Comparison of ENCODE assay signal across 9 cellular contexts in genomic region chr5:125484272-125485002, GRCh38.
A peak's percentile ranks its signal among the peaks of the same experiment; 100 is the strongest.
DNase-seq lines count a peak whose midpoint lies in the region; ATAC-seq, FAIRE-seq and TF ChIP-seq lines count a peak whose summit lies in the region.
"Had no signal": no experiment of that assay in that cellular context is flagged by ENCODE, and none has a peak within 500 bp of the region (broad histone marks: within the 10 kb centered on the region; RNA-seq: fewer than 3 reads in every experiment).

No MANE protein-coding gene starts in this region.

- H3K23ac ChIP-seq in mesenchymal stem cell (ENCODE audit: low read length in 2 of 2), result no peak overlapping the region

- POLR2A ChIA-PET in CD4-positive, alpha-beta T cell (lab: Charles Lee), result no interaction called here

- no peaks in the 10 kb centered on the region for H3K9me3 ChIP-seq in mesenchymal stem cell (ENCODE audit: control insufficient read depth, low read length)
- no peaks in the 10 kb centered on the region for H3K9me3 ChIP-seq in CD4-positive, alpha-beta T cell (ENCODE audit: control insufficient read depth, low read length)

- no peaks in the 10 kb centered on the region for H3K27me3 Mint-ChIP-seq in CD4-positive, alpha-beta T cell

- no peaks in the 10 kb centered on the region for H3K36me3 Mint-ChIP-seq in CD4-positive, alpha-beta T cell (ENCODE audit: low read depth)

- H2AFZ ChIP-seq in mesenchymal stem cell (ENCODE audit: low read depth, low read length), result no peak overlapping the region
- H2AFZ ChIP-seq: parathyroid adenoma had no signal

- no peaks in the 10 kb centered on the region for H3K4me1 Mint-ChIP-seq in CD4-positive, alpha-beta T cell (ENCODE audit: low read depth)

- no peak overlapping the region for H2BK120ac ChIP-seq in mesenchymal stem cell (ENCODE audit: low read depth, low read length)

- 0% methylated on average over 4 of the region's 8 CpGs for WGBS in mesenchymal stem cell

- H3K4me3 ChIP-seq in dorsolateral prefrontal cortex, result peak overlapping the region in 28 of 59 donors; percentile 1 to 39 (median 14)
- H3K4me3 ChIP-seq in mesenchymal stem cell (ENCODE audit: insufficient read depth in 1 of 2, low read depth in 1 of 2, low read length in 2 of 2), result no peak overlapping the region

- CTCF ChIA-PET in CD4-positive, alpha-beta T cell (lab: Charles Lee), result no interaction called here

- H2BK12ac ChIP-seq in mesenchymal stem cell (ENCODE audit: low read length in 2 of 2), result no peak overlapping the region

- no peak overlapping the region for H3K14ac ChIP-seq in mesenchymal stem cell (ENCODE audit: low read length in 2 of 2)

- peak overlapping the region; percentile 75 for H2BK5ac ChIP-seq in mesenchymal stem cell (ENCODE audit: low read depth, low read length, poor library complexity, severe bottlenecking)

- peak overlapping the region; percentile 88 to 99 (median 96) for H3K27ac ChIP-seq in dorsolateral prefrontal cortex
- H3K27ac ChIP-seq in mesenchymal stem cell (ENCODE audit: low read length, poor library complexity, severe bottlenecking), result peak overlapping the region; percentile 98
- H3K27ac ChIP-seq in CD4-positive, alpha-beta T cell (ENCODE audit: low read depth, low read length), result no peak overlapping the region
- H3K27ac ChIP-seq: parathyroid adenoma had no signal

- H3K4me3 Mint-ChIP-seq in CD4-positive, alpha-beta T cell, result no peak overlapping the region

- intact Hi-C loops in dorsolateral prefrontal cortex (cut with DNase I), result loop anchor here (2.0 to 10.0 kb wide), 4 partner anchors 72 to 737 kb away; partner anchors contain the start of gene ZNF608 (in 1 of the 2)
- intact Hi-C loops in CD4-positive, alpha-beta T cell (cut with DNase I, micrococcal nuclease), result no loop called here

- no peaks in the 10 kb centered on the region for H3K27me3 ChIP-seq in dorsolateral prefrontal cortex
- no peaks in the 10 kb centered on the region for H3K27me3 ChIP-seq in mesenchymal stem cell (ENCODE audit: control insufficient read depth in 1 of 2, insufficient read depth in 1 of 2, low read length in 2 of 2)
- H3K27me3 ChIP-seq in CD4-positive, alpha-beta T cell (ENCODE audit: control insufficient read depth, insufficient read depth, low read length), result no peaks in the 10 kb centered on the region

- H3K79me1 ChIP-seq in mesenchymal stem cell (replicated peaks; ENCODE audit: low read length, poor library complexity, severe bottlenecking), result no peaks in the 10 kb centered on the region

- peak; percentile 24 for ATAC-seq in GM19035 (IDR thresholded peaks at IDR 0.05; ENCODE audit: unreplicated experiment)
- no peak for ATAC-seq in CD4-positive, alpha-beta T cell (ENCODE audit: poor library complexity)

- no peak overlapping the region for H2BK15ac ChIP-seq in mesenchymal stem cell (ENCODE audit: low read depth, poor library complexity, severe bottlenecking)

- H2AK5ac ChIP-seq in mesenchymal stem cell (ENCODE audit: low read length, severe bottlenecking), result no peak overlapping the region

- peak overlapping the region; percentile 56 for H4K91ac ChIP-seq in mesenchymal stem cell (ENCODE audit: low read length)

- no peaks in the 10 kb centered on the region for H3K9me3 Mint-ChIP-seq in CD4-positive, alpha-beta T cell

- H3K27ac Mint-ChIP-seq in CD4-positive, alpha-beta T cell, result no peak overlapping the region

- TF ChIP-seq CTCF in dorsolateral prefrontal cortex (IDR thresholded peaks at IDR 0.05 in 54 of 56, conservative IDR thresholded peaks at IDR 0.05 in 2 of 56; ENCODE audit: low read depth in 1 of 56, partially characterized antibody in 56 of 56), result peak in 2 of 56 donors; percentile 7 to 21
- TF ChIP-seq CTCF in CD4-positive, alpha-beta T cell (IDR thresholded peaks at IDR 0.05), result no peak

- peak overlapping the region in 1 of 2 experiments; percentile 41 for H3K18ac ChIP-seq in mesenchymal stem cell (ENCODE audit: low read depth in 1 of 2, low read length in 2 of 2)

- peak overlapping the region; percentile 70 for H3K9ac ChIP-seq in mesenchymal stem cell (ENCODE audit: low read length)
- H3K9ac ChIP-seq: parathyroid adenoma had no signal

- no peak overlapping the region for H3K4ac ChIP-seq in mesenchymal stem cell (ENCODE audit: low read depth in 1 of 2, low read length in 2 of 2)

- H3K4me2 ChIP-seq in mesenchymal stem cell (ENCODE audit: low read length, poor library complexity, severe bottlenecking), result peak overlapping the region; percentile 60

- no peak overlapping the region for H4K8ac ChIP-seq in mesenchymal stem cell (ENCODE audit: low read length)

- H3K36me3 ChIP-seq in mesenchymal stem cell (ENCODE audit: control insufficient read depth in 1 of 2, insufficient read depth in 2 of 2, low read depth in 1 of 2, low read length in 2 of 2), result no peaks in the 10 kb centered on the region

- H3K4me1 ChIP-seq in mesenchymal stem cell (ENCODE audit: control insufficient read depth, insufficient read depth, low read depth, low read length), result no peaks in the 10 kb centered on the region
- H3K4me1 ChIP-seq: parathyroid adenoma had no signal

- DNase-seq in NCI-H510A treated with DMSO at 0.1 percent for 48 hours (lab: John Stamatoyannopoulos, UW), result peak; percentile 71
- peak; percentile 22 to 94 (median 84) for DNase-seq in dorsolateral prefrontal cortex
- peak; percentile 98 for DNase-seq in mesenchymal stem cell
- peak; percentile 79 for DNase-seq in urothelium cell line (ENCODE audit: low spot score)
- no peak for DNase-seq in stimulated activated CD4-positive, alpha-beta T cell treated with anti-CD3 and anti-CD28 coated beads, Interleukin-2, amount 100 ng/mL, for 48 hours
- DNase-seq in GM19239 (ENCODE audit: insufficient read length, low spot score), result no peak
- DNase-seq in CD4-positive, alpha-beta T cell, result no peak

- FAIRE-seq in urothelium cell line (lab: Jason Lieb, UNC) (peak; percentile 65), GM19239 (lab: Jason Lieb, UNC) (no peak)

Comparison
In these comparisons a context has a peak if more than half of its experiments do, and no peak if none do; other contexts are left out.
1. DNase-seq: peak in NCI-H510A treated with DMSO at 0.1 percent for 48 hours (single experiment), dorsolateral prefrontal cortex (10 of 10), mesenchymal stem cell (single experiment) and urothelium cell line (single experiment); none in stimulated activated CD4-positive, alpha-beta T cell treated with anti-CD3 and anti-CD28 coated beads, Interleukin-2, amount 100 ng/mL, for 48 hours (0 of 2), GM19239 (single experiment) and CD4-positive, alpha-beta T cell (0 of 10).
2. intact Hi-C loops: an anchor here in dorsolateral prefrontal cortex (2.0 to 10.0 kb wide); none called in CD4-positive, alpha-beta T cell.